8 cellular contexts compared by ENCODE assay signal in the genomic region with DNA sequence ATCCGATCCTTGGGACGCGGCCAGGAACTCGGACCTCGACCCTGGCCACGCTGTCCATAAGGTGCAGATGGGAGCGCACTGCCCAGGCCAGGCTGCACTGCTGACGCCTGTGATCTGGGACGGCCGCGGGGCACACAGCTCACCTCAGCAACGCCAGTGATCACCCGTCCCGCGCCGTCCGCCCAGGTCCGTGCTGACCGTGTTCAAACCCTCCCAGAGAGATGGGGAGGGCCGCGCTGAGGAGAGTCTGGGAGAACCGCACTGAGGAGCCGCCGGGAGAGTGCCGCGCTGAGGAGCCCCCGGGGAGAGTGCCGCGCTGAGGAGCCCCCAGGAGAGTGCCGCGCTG. TPM values are rescaled to one million over a fixed set of nuclear protein-coding genes. Genes with fewer than 3 reads are reported as not detected.
DNase-seq lines count a peak whose midpoint lies in the region; ATAC-seq and TF ChIP-seq lines count a peak whose summit lies in the region.

No MANE protein-coding gene starts in this region.

- H3K36me3 ChIP-seq in SJSA1 = peaks cover 25% of the 10 kb centered on the region

- peaks cover 25% of the 10 kb centered on the region for H3K4me1 ChIP-seq in SJSA1 (replicated peaks)

- H3K27ac Mint-ChIP-seq in neural crest cell (ENCODE audit: unreplicated experiment) = no peak overlapping the region

- peak overlapping the region; percentile 88 for H3K4me3 Mint-ChIP-seq in neural crest cell

- peak overlapping the region; percentile 74 for H3K4me3 ChIP-seq in SJSA1

- TF ChIP-seq CTCF in neural crest cell (conservative IDR thresholded peaks at IDR 0.05) = no peak

- peaks cover 66% of the 10 kb centered on the region for H3K4me1 Mint-ChIP-seq in neural crest cell

- TF ChIP-seq POLR2A in erythroblast (IDR thresholded peaks at IDR 0.05; ENCODE audit: low read length) = no peak

- DNase-seq in NCI-H146 (lab: John Stamatoyannopoulos, UW) (peak; percentile 42), NCI-H146 treated with DMSO at 0.1 percent for 48 hours (lab: John Stamatoyannopoulos, UW; ENCODE audit: unreplicated experiment) (no peak), SJSA1 (ENCODE audit: low read depth in 1 of 2, low spot score in 2 of 2) (peak in 1 of 2 experiments; percentile 45), erythroblast (lab: John Stamatoyannopoulos, UW) (peak; percentile 55 to 61), neural crest cell (ENCODE audit: low read depth, low spot score) (no peak), NCI-H2029 (lab: John Stamatoyannopoulos, UW) (no peak), T-helper 9 cell (no peak)

- no peaks in the 10 kb centered on the region for H3K9me3 ChIP-seq in SJSA1 (replicated peaks)

- H3K27me3 Mint-ChIP-seq in neural crest cell (ENCODE audit: low read depth) = peaks cover 8% of the 10 kb centered on the region

- H3K27ac ChIP-seq in SJSA1 = peak overlapping the region; percentile 52; the same call in 1 of the 2 replicates

- no peaks in the 10 kb centered on the region for H3K9me3 Mint-ChIP-seq in neural crest cell

- ATAC-seq in HG03342 (IDR thresholded peaks at IDR 0.05; ENCODE audit: unreplicated experiment) = no peak

- no peaks in the 10 kb centered on the region for H3K27me3 ChIP-seq in SJSA1 (replicated peaks)

- H3K36me3 Mint-ChIP-seq in neural crest cell (ENCODE audit: low read depth) = no peaks in the 10 kb centered on the region

RNA-seq across cellular contexts. Expression of gene KCNQ1OT1, which starts 0.6 kb away (rescaled TPM):
- 1.3 and 2.1 TPM in 2 replicates for total RNA-seq in SJSA1 (2014; rRNA removed; shearing (Covaris generic))
- 2.3 TPM in 2 replicates for total RNA-seq in neural crest cell

Comparison
In these comparisons a context has a peak if more than half of its experiments do, and no peak if none do; other contexts are left out.
1. DNase-seq: peak in NCI-H146 (single experiment) and erythroblast (2 of 2); none in NCI-H146 treated with DMSO at 0.1 percent for 48 hours (single experiment), neural crest cell (single experiment), NCI-H2029 (single experiment) and T-helper 9 cell (single experiment).